ENCODE assay signal across 11 cellular contexts in genomic region chr11:31236052-31236652, GRCh38.
DNase-seq lines count a peak whose midpoint lies in the region; ATAC-seq, FAIRE-seq and TF ChIP-seq lines count a peak whose summit lies in the region.
"Had no signal": no experiment of that assay in that cellular context is flagged by ENCODE, and none has a peak within 500 bp of the region (broad histone marks: within the 10 kb centered on the region; RNA-seq: fewer than 3 reads in every experiment).

No MANE protein-coding gene starts in this region.

- DNase-seq in AG04449 (ENCODE audit: low read depth, low spot score): no peak
- peak; percentile 47 for DNase-seq in H4 (ENCODE audit: low spot score)
- peak; percentile 34 for DNase-seq in NCI-H748 treated with DMSO at 0.1 percent for 48 hours (lab: John Stamatoyannopoulos, UW)
- DNase-seq in endothelial cell of umbilical vein (ENCODE audit: low read depth, low spot score): peak; percentile 14
- DNase-seq in NK-92 treated with Interleukin-12 subunit alpha and Interleukin-12 subunit beta, amount 100 ng/mL, for 24 hours (lab: John Stamatoyannopoulos, UW): no peak
- DNase-seq in KG1 (lab: John Stamatoyannopoulos, UW): no peak
- no peak for DNase-seq in natural killer cell treated with Interleukin-12 subunit alpha and Interleukin-12 subunit beta and Interleukin-15 and Interleukin-18, amount 100 ng/mL, for 72 hours (ENCODE audit: low spot score)
- no peak for DNase-seq in coronary artery (ENCODE audit: low spot score)
- DNase-seq: colonic mucosa; naive thymus-derived CD8-positive, alpha-beta T cell; T-cell had no signal

- no peak overlapping the region for H2AFZ ChIP-seq in endothelial cell of umbilical vein (ENCODE audit: low read depth, low read length)

- H4K20me1 ChIP-seq in endothelial cell of umbilical vein (replicated peaks; ENCODE audit: control insufficient read depth, extremely low read depth, insufficient read depth, low read length): no peaks in the 10 kb centered on the region

- no peaks in the 10 kb centered on the region for H3K4me1 ChIP-seq in endothelial cell of umbilical vein (ENCODE audit: control insufficient read depth, extremely low read depth, insufficient read depth, low read length)
- H3K4me1 ChIP-seq: colonic mucosa had no signal

- H3K4me1 Mint-ChIP-seq in natural killer cell treated with Interleukin-12 subunit alpha and Interleukin-12 subunit beta and Interleukin-15 and Interleukin-18, amount 100 ng/mL, for 72 hours (ENCODE audit: low read depth in 2 of 2): no peaks in the 10 kb centered on the region
- H3K4me1 Mint-ChIP-seq: naive thymus-derived CD8-positive, alpha-beta T cell; T-cell had no signal

- no peak overlapping the region for H3K27ac Mint-ChIP-seq in natural killer cell treated with Interleukin-12 subunit alpha and Interleukin-12 subunit beta and Interleukin-15 and Interleukin-18, amount 100 ng/mL, for 72 hours
- H3K27ac Mint-ChIP-seq: naive thymus-derived CD8-positive, alpha-beta T cell; T-cell had no signal

- no peak for TF ChIP-seq POLR2A in endothelial cell of umbilical vein (IDR thresholded peaks at IDR 0.05; ENCODE audit: low read depth, low read length)

- POLR2A ChIA-PET in AG04449 (lab: Yijun Ruan, JAX): no interaction called here
- POLR2A ChIA-PET in endothelial cell of umbilical vein (lab: Charles Lee): no interaction called here

- BruUV-seq in endothelial cell of umbilical vein (replicated peaks; lab: Mats Ljungman, UMichigan): no TSS peak

- H3K27ac ChIP-seq in endothelial cell of umbilical vein (ENCODE audit: insufficient read depth, low read depth, low read length) (no peak overlapping the region), coronary artery (no peak overlapping the region)
- H3K27ac ChIP-seq: colonic mucosa had no signal

- no peak overlapping the region for H3K4me3 Mint-ChIP-seq in natural killer cell treated with Interleukin-12 subunit alpha and Interleukin-12 subunit beta and Interleukin-15 and Interleukin-18, amount 100 ng/mL, for 72 hours
- H3K4me3 Mint-ChIP-seq: naive thymus-derived CD8-positive, alpha-beta T cell; T-cell had no signal

- no peaks in the 10 kb centered on the region for H3K36me3 Mint-ChIP-seq in natural killer cell treated with Interleukin-12 subunit alpha and Interleukin-12 subunit beta and Interleukin-15 and Interleukin-18, amount 100 ng/mL, for 72 hours
- H3K36me3 Mint-ChIP-seq: naive thymus-derived CD8-positive, alpha-beta T cell; T-cell had no signal

- no peak overlapping the region for H3K9ac ChIP-seq in endothelial cell of umbilical vein (replicated peaks; ENCODE audit: extremely low read depth, insufficient read depth, low read length)

- H3K4me2 ChIP-seq in endothelial cell of umbilical vein (ENCODE audit: insufficient read depth, low read length): no peak overlapping the region

- peaks cover 0 to 3% of the 10 kb centered on the region in 2 donors for H3K27me3 Mint-ChIP-seq in natural killer cell treated with Interleukin-12 subunit alpha and Interleukin-12 subunit beta and Interleukin-15 and Interleukin-18, amount 100 ng/mL, for 72 hours

- no peaks in the 10 kb centered on the region for H3K27me3 ChIP-seq in endothelial cell of umbilical vein (ENCODE audit: control insufficient read depth in 2 of 2, insufficient read depth in 2 of 2, low read length in 2 of 2)
- H3K27me3 ChIP-seq: colonic mucosa had no signal

- no peaks in the 10 kb centered on the region for H3K9me3 Mint-ChIP-seq in natural killer cell treated with Interleukin-12 subunit alpha and Interleukin-12 subunit beta and Interleukin-15 and Interleukin-18, amount 100 ng/mL, for 72 hours
- H3K9me3 Mint-ChIP-seq: naive thymus-derived CD8-positive, alpha-beta T cell; T-cell had no signal

- no peaks in the 10 kb centered on the region for H3K9me3 ChIP-seq in endothelial cell of umbilical vein (replicated peaks; ENCODE audit: control insufficient read depth, insufficient read depth, low read length)
- H3K9me3 ChIP-seq: colonic mucosa had no signal

- no peak for ATAC-seq in natural killer cell treated with Interleukin-12 subunit alpha and Interleukin-12 subunit beta and Interleukin-15 and Interleukin-18, amount 100 ng/mL, for 72 hours
- ATAC-seq: naive thymus-derived CD8-positive, alpha-beta T cell; T-cell had no signal

- TF ChIP-seq CTCF in AG04449 (IDR thresholded peaks at IDR 0.05; ENCODE audit: insufficient read depth, low read length, missing control alignments): peak; percentile 1
- no peak for TF ChIP-seq CTCF in endothelial cell of umbilical vein (IDR thresholded peaks at IDR 0.05; ENCODE audit: extremely low read depth in 1 of 2, insufficient read depth in 1 of 2, low read depth in 1 of 2, low read length in 2 of 2)
- TF ChIP-seq CTCF in coronary artery (IDR thresholded peaks at IDR 0.05): no peak

- intact Hi-C loops in endothelial cell of umbilical vein (cut with micrococcal nuclease): loop anchor here (5.0 kb wide), 1 partner anchor 771 kb away; no protein-coding TSS in a partner anchor

- no peak overlapping the region for H3K4me3 ChIP-seq in AG04449 (ENCODE audit: low read depth, low read length)
- no peak overlapping the region for H3K4me3 ChIP-seq in endothelial cell of umbilical vein (replicated peaks in 1 of 3; ENCODE audit: insufficient read depth in 1 of 3, low read depth in 1 of 3, low read length in 3 of 3)
- H3K4me3 ChIP-seq in coronary artery: no peak overlapping the region
- H3K4me3 ChIP-seq: colonic mucosa had no signal

- H3K9me1 ChIP-seq in endothelial cell of umbilical vein (replicated peaks; ENCODE audit: control insufficient read depth, extremely low read depth, insufficient read depth, low read length): no peaks in the 10 kb centered on the region

- H3K36me3 ChIP-seq in endothelial cell of umbilical vein (ENCODE audit: control insufficient read depth in 2 of 2, extremely low read depth in 1 of 2, insufficient read depth in 2 of 2, low read length in 2 of 2): no peaks in the 10 kb centered on the region
- H3K36me3 ChIP-seq: colonic mucosa had no signal

- dilution Hi-C loops in endothelial cell of umbilical vein (cut with MboI; ENCODE audit: extremely low pct_ligation_motif_present, low sequenced_read_pairs): no loop called here

- no peak for FAIRE-seq in endothelial cell of umbilical vein (lab: Jason Lieb, UNC)

- H3K79me2 ChIP-seq in endothelial cell of umbilical vein (ENCODE audit: control insufficient read depth, insufficient read depth, low read length): no peaks in the 10 kb centered on the region

- CTCF ChIA-PET in AG04449 (lab: Yijun Ruan, JAX) (interaction anchor here (0.6 to 7.2 kb wide), 7 partner anchors 33 to 953 kb away, joined by 3 to 78 read pairs (median 3); no protein-coding TSS in a partner anchor), endothelial cell of umbilical vein (lab: Charles Lee) (interaction anchor here (0.8 to 7.4 kb wide), 7 partner anchors 8 to 1061 kb away, joined by 3 to 81 read pairs (median 5); no protein-coding TSS in a partner anchor)

TF ChIP-seq in endothelial cell of umbilical vein, 7 proteins besides CTCF, POLR2A, EP300 and RAD21:
- TF ChIP-seq GATA2 (IDR thresholded peaks at IDR 0.05; ENCODE audit: insufficient read depth, insufficient read length, low read depth, low read length) (no peak), POLR2AphosphoS5 (IDR thresholded peaks at IDR 0.05; ENCODE audit: insufficient read depth, low read depth, low read length) (no peak), FOS (IDR thresholded peaks at IDR 0.05; ENCODE audit: borderline replicate concordance, insufficient read depth, low read length) (no peak), EZH2 (IDR thresholded peaks at IDR 0.05; ENCODE audit: borderline replicate concordance, low read depth, low read length, severe bottlenecking) (no peak), JUN (IDR thresholded peaks at IDR 0.05; ENCODE audit: borderline replicate concordance, insufficient read depth, insufficient read length, low read depth) (no peak), MAX (IDR thresholded peaks at IDR 0.05; ENCODE audit: insufficient read depth, insufficient read length) (no peak)

Comparison
In these comparisons a context has a peak if more than half of its experiments do, and no peak if none do; other contexts are left out.
1. DNase-seq: peak in H4 (single experiment), NCI-H748 treated with DMSO at 0.1 percent for 48 hours (single experiment) and endothelial cell of umbilical vein (single experiment); none in AG04449 (single experiment), NK-92 treated with Interleukin-12 subunit alpha and Interleukin-12 subunit beta, amount 100 ng/mL, for 24 hours (single experiment), KG1 (single experiment), natural killer cell treated with Interleukin-12 subunit alpha and Interleukin-12 subunit beta and Interleukin-15 and Interleukin-18, amount 100 ng/mL, for 72 hours (single experiment) and coronary artery (single experiment).